In genomic region chr18:51300912-51301311, GRCh38 we compare ENCODE assay signal across 18 cellular contexts.
"Had no signal": no experiment of that assay in that cellular context is flagged by ENCODE, and none has a peak within 500 bp of the region (broad histone marks: within the 10 kb centered on the region; RNA-seq: fewer than 3 reads in every experiment).

No MANE protein-coding gene starts in this region.

- H3K36me3 ChIP-seq: brain microvascular endothelial cell, colonic mucosa had no signal

- DNase-seq: activated CD4-positive, CD25-positive, alpha-beta regulatory T cell; activated CD8-positive, alpha-beta memory T cell treated with anti-CD3 and anti-CD28 coated beads, Interleukin-2, amount 50 U/mL, for 4 hours; activated CD8-positive, alpha-beta T cell treated with anti-CD3 and anti-CD28 coated beads for 36 hours; activated T-cell treated with anti-CD3 and anti-CD28 coated beads, Interleukin-2, amount 50 U/mL, for 72 hours; brain microvascular endothelial cell; caudate nucleus; colonic mucosa; Karpas-422; MM.1S; NCI-H1092; NCI-H1417 treated with DMSO at 0.1 percent for 48 hours; NCI-H1694 treated with DMSO at 0.1 percent for 48 hours; NCI-H2029 treated with DMSO at 0.1 percent for 48 hours; NCI-H524; SIG-M5; T-helper 1 cell had no signal

- H3K27ac ChIP-seq: brain microvascular endothelial cell, colonic mucosa, VCaP had no signal

- H3K9me3 ChIP-seq: colonic mucosa had no signal

- H3K9me3 Mint-ChIP-seq: activated CD8-positive, alpha-beta T cell treated with anti-CD3 and anti-CD28 coated beads for 36 hours; activated naive CD4-positive, alpha-beta T cell treated with anti-CD3 and anti-CD28 coated beads, Interleukin-2, amount 50 U/mL, for 24 hours had no signal

- ATAC-seq: activated CD8-positive, alpha-beta T cell treated with anti-CD3 and anti-CD28 coated beads for 36 hours had no signal

- H3K4me3 ChIP-seq: colonic mucosa had no signal

- H3K27me3 ChIP-seq: brain microvascular endothelial cell, colonic mucosa had no signal

- H3K27ac Mint-ChIP-seq: activated CD8-positive, alpha-beta T cell treated with anti-CD3 and anti-CD28 coated beads for 36 hours; activated naive CD4-positive, alpha-beta T cell treated with anti-CD3 and anti-CD28 coated beads, Interleukin-2, amount 50 U/mL, for 24 hours; activated T-cell treated with anti-CD3 and anti-CD28 coated beads, Interleukin-2, amount 50 U/mL, for 72 hours had no signal

- H3K4me1 ChIP-seq: colonic mucosa had no signal

- H3K36me3 Mint-ChIP-seq: activated naive CD4-positive, alpha-beta T cell treated with anti-CD3 and anti-CD28 coated beads, Interleukin-2, amount 50 U/mL, for 24 hours had no signal
